In genomic region chr19:49812997-49813861, GRCh38 we compare ENCODE assay signal across 8 cellular contexts. TPM values are rescaled to one million over a fixed set of nuclear protein-coding genes. Genes with fewer than 3 reads are reported as not detected.
A peak's percentile ranks its signal among the peaks of the same experiment; 100 is the strongest.
DNase-seq lines count a peak whose midpoint lies in the region; ATAC-seq and TF ChIP-seq lines count a peak whose summit lies in the region.

Gene FUZ, minus strand, starts transcription at chr19:49813292. Its CDS starts 186 bp downstream, at chr19:49813106.

- no peaks in the 10 kb centered on the region for H3K36me3 Mint-ChIP-seq in activated CD4-positive, alpha-beta T cell treated with anti-CD3 and anti-CD28 coated beads, Interleukin-2, amount 10 ng/mL, durations not matched to agents 24 days and 14 days (ENCODE audit: low read depth)

- H3K27ac ChIP-seq in colonic mucosa, result peak within 1 kb of the TSS; percentile 76

- H3K9me3 Mint-ChIP-seq in activated CD4-positive, alpha-beta T cell treated with anti-CD3 and anti-CD28 coated beads, Interleukin-2, amount 10 ng/mL, durations not matched to agents 24 days and 14 days, result no peaks in the 10 kb centered on the region

- no peaks in the 10 kb centered on the region for H3K4me1 ChIP-seq in colonic mucosa

- H3K27me3 ChIP-seq in colonic mucosa, result no peaks in the 10 kb centered on the region

- H3K4me3 Mint-ChIP-seq in activated CD4-positive, alpha-beta T cell treated with anti-CD3 and anti-CD28 coated beads, Interleukin-2, amount 10 ng/mL, durations not matched to agents 24 days and 14 days, result peak within 1 kb of the TSS; percentile 90

- H3K4me3 ChIP-seq in colonic mucosa, result peak within 1 kb of the TSS; percentile 63

- H3K27ac Mint-ChIP-seq in activated CD4-positive, alpha-beta T cell treated with anti-CD3 and anti-CD28 coated beads, Interleukin-2, amount 10 ng/mL, durations not matched to agents 24 days and 14 days, result peak within 1 kb of the TSS; percentile 96

- peaks cover 28% of the 10 kb centered on the region for H3K4me1 Mint-ChIP-seq in activated CD4-positive, alpha-beta T cell treated with anti-CD3 and anti-CD28 coated beads, Interleukin-2, amount 10 ng/mL, durations not matched to agents 24 days and 14 days

- no peaks in the 10 kb centered on the region for H3K9me3 ChIP-seq in colonic mucosa

- H3K27me3 Mint-ChIP-seq in activated CD4-positive, alpha-beta T cell treated with anti-CD3 and anti-CD28 coated beads, Interleukin-2, amount 10 ng/mL, durations not matched to agents 24 days and 14 days, result peaks cover 2% of the 10 kb centered on the region

- H3K36me3 ChIP-seq in colonic mucosa, result no peaks in the 10 kb centered on the region

- DNase-seq in 8988T, result peak; percentile 75
- peak; percentile 97 for DNase-seq in NCI-H524 treated with DMSO at 0.1 percent for 48 hours (lab: John Stamatoyannopoulos, UW)
- peak; percentile 98 for DNase-seq in activated CD4-positive, alpha-beta T cell treated with anti-CD3 and anti-CD28 coated beads, Interleukin-2, amount 10 ng/mL, durations not matched to agents 24 days and 14 days
- peak; percentile 97 for DNase-seq in colonic mucosa
- peak; percentile 98 for DNase-seq in kidney tubule cell (ENCODE audit: low spot score)
- peak; percentile 70 to 78 for DNase-seq in stimulated activated CD4-positive, alpha-beta T cell treated with anti-CD3 and anti-CD28 coated beads, Interleukin-1b, Interleukin-23, amount 100 ng/mL, for 1 hour (ENCODE audit: low read depth in 2 of 2)

- no peak for TF ChIP-seq CTCF in colonic mucosa (IDR thresholded peaks at IDR 0.05)

- ATAC-seq in GM18520 (IDR thresholded peaks at IDR 0.05; ENCODE audit: unreplicated experiment) (peak; percentile 54), HG03432 (IDR thresholded peaks at IDR 0.05; ENCODE audit: unreplicated experiment) (peak; percentile 45)

- H3K9ac ChIP-seq in colonic mucosa (ENCODE audit: low read depth in 2 of 2, low read length in 2 of 2), result peak within 1 kb of the TSS; percentile 45 to 79

- intact Hi-C loops in activated CD4-positive, alpha-beta T cell treated with anti-CD3 and anti-CD28 coated beads, Interleukin-2, amount 10 ng/mL, durations not matched to agents 24 days and 14 days (cut with micrococcal nuclease), result loop anchor here (1.0 to 5.0 kb wide), 7 partner anchors 38 to 212 kb away; partner anchors contain the start of genes AKT1S1, PNKP, PTOV1 and TBC1D17
- intact Hi-C loops in colonic mucosa (cut with DNase I), result loop anchor here (10.0 kb wide), 1 partner anchor 52 kb away; the partner anchor contains the start of gene PNKP

RNA-seq across cellular contexts. Expression of gene FUZ, which starts in this region (rescaled TPM):
- total RNA-seq in activated CD4-positive, alpha-beta T cell treated with anti-CD3 and anti-CD28 coated beads, Interleukin-2, amount 10 ng/mL, durations not matched to agents 24 days and 14 days, result 16.2 and 16.4 TPM in 2 replicates
- 10 to 100 TPM in 1 of 2 donors, 1 to 10 TPM in 1; 7.4 to 14.9 TPM for total RNA-seq in colonic mucosa

Comparison
In these comparisons a context has a peak if more than half of its experiments do, and no peak if none do; other contexts are left out.
1. Peak in every context shown above with its lines: DNase-seq, ATAC-seq, H3K4me3 ChIP-seq and H3K27ac ChIP-seq.